In genomic region chr9:68389558-68389957, GRCh38 we compare ENCODE assay signal across 1 cellular context. TPM values are rescaled to one million over a fixed set of nuclear protein-coding genes. Genes with fewer than 3 reads are reported as not detected.
"Had no signal": no experiment of that assay in that cellular context is flagged by ENCODE, and none has a peak within 500 bp of the region (broad histone marks: within the 10 kb centered on the region; RNA-seq: fewer than 3 reads in every experiment).

No MANE protein-coding gene starts in this region.

RNA-seq across cellular contexts. Expression of gene PGM5, which starts 33.1 kb away (rescaled TPM):
- total RNA-seq: PC-9 had no signal
